Comparison of ENCODE assay signal across 30 cellular contexts in genomic region chr22:20573176-20573829, GRCh38.
DNase-seq lines count a peak whose midpoint lies in the region; TF ChIP-seq lines count a peak whose summit lies in the region.
"Had no signal": no experiment of that assay in that cellular context is flagged by ENCODE, and none has a peak within 500 bp of the region (broad histone marks: within the 10 kb centered on the region; RNA-seq: fewer than 3 reads in every experiment).

No MANE protein-coding gene starts in this region.

- H3K4me3 Mint-ChIP-seq in activated CD4-positive, alpha-beta memory T cell treated with anti-CD3 and anti-CD28 coated beads, Interleukin-2, amount 10 ng/mL, durations not matched to agents 7 days and 5 days, result no peak overlapping the region
- H3K4me3 Mint-ChIP-seq in activated CD4-positive, alpha-beta memory T cell treated with anti-CD3 and anti-CD28 coated beads for 36 hours, result no peak overlapping the region
- no peak overlapping the region for H3K4me3 Mint-ChIP-seq in osteocyte (ENCODE audit: unreplicated experiment)
- H3K4me3 Mint-ChIP-seq: activated CD4-positive, alpha-beta T cell treated with anti-CD3 and anti-CD28 coated beads, Interleukin-2, amount 10 ng/mL, durations not matched to agents 24 days and 14 days; CD8-positive, alpha-beta T cell; naive B cell had no signal

- H3K9me3 Mint-ChIP-seq in activated CD4-positive, alpha-beta memory T cell treated with anti-CD3 and anti-CD28 coated beads, Interleukin-2, amount 10 ng/mL, durations not matched to agents 7 days and 5 days, result no peaks in the 10 kb centered on the region
- H3K9me3 Mint-ChIP-seq in activated CD4-positive, alpha-beta memory T cell treated with anti-CD3 and anti-CD28 coated beads for 36 hours, result no peaks in the 10 kb centered on the region
- no peaks in the 10 kb centered on the region for H3K9me3 Mint-ChIP-seq in osteocyte (ENCODE audit: unreplicated experiment)
- H3K9me3 Mint-ChIP-seq: activated CD4-positive, alpha-beta T cell treated with anti-CD3 and anti-CD28 coated beads, Interleukin-2, amount 10 ng/mL, durations not matched to agents 24 days and 14 days; CD8-positive, alpha-beta T cell; naive B cell had no signal

- peaks cover 90% of the 10 kb centered on the region for H3K36me3 Mint-ChIP-seq in activated CD4-positive, alpha-beta memory T cell treated with anti-CD3 and anti-CD28 coated beads, Interleukin-2, amount 10 ng/mL, durations not matched to agents 7 days and 5 days (ENCODE audit: low read depth)
- peaks cover 54% of the 10 kb centered on the region for H3K36me3 Mint-ChIP-seq in activated CD4-positive, alpha-beta memory T cell treated with anti-CD3 and anti-CD28 coated beads for 36 hours
- peaks cover 48% of the 10 kb centered on the region for H3K36me3 Mint-ChIP-seq in osteocyte (ENCODE audit: unreplicated experiment)

- intact Hi-C loops in activated CD4-positive, alpha-beta memory T cell treated with anti-CD3 and anti-CD28 coated beads for 36 hours (cut with micrococcal nuclease), result no loop called here

- TF ChIP-seq CTCF in RWPE1 (conservative IDR thresholded peaks at IDR 0.05; ENCODE audit: low read depth) (no peak), fibroblast of the aortic adventitia (IDR thresholded peaks at IDR 0.05; ENCODE audit: insufficient read depth, low read length) (no peak), osteocyte (IDR thresholded peaks at IDR 0.05) (no peak)

- H3K4me1 Mint-ChIP-seq in activated CD4-positive, alpha-beta memory T cell treated with anti-CD3 and anti-CD28 coated beads, Interleukin-2, amount 10 ng/mL, durations not matched to agents 7 days and 5 days, result peaks cover 61% of the 10 kb centered on the region
- peaks cover 38% of the 10 kb centered on the region for H3K4me1 Mint-ChIP-seq in activated CD4-positive, alpha-beta memory T cell treated with anti-CD3 and anti-CD28 coated beads for 36 hours (ENCODE audit: low read depth)
- peaks cover 48% of the 10 kb centered on the region for H3K4me1 Mint-ChIP-seq in osteocyte (ENCODE audit: unreplicated experiment)

- H3K27ac ChIP-seq in RWPE1, result peak overlapping the region; percentile 46
- H3K27ac ChIP-seq: colonic mucosa, SJCRH30 had no signal

- H3K27ac Mint-ChIP-seq in activated CD4-positive, alpha-beta memory T cell treated with anti-CD3 and anti-CD28 coated beads, Interleukin-2, amount 10 ng/mL, durations not matched to agents 7 days and 5 days, result peak overlapping the region; percentile 52
- H3K27ac Mint-ChIP-seq in activated CD4-positive, alpha-beta memory T cell treated with anti-CD3 and anti-CD28 coated beads for 36 hours, result no peak overlapping the region
- H3K27ac Mint-ChIP-seq in osteocyte (ENCODE audit: unreplicated experiment), result peak overlapping the region; percentile 27
- H3K27ac Mint-ChIP-seq: CD8-positive, alpha-beta T cell had no signal

- POLR2A ChIA-PET in activated CD4-positive, alpha-beta memory T cell treated with anti-CD3 and anti-CD28 coated beads, Interleukin-2, amount 10 ng/mL, durations not matched to agents 7 days and 5 days (lab: Charles Lee), result interaction anchor here (1.1 to 14.1 kb wide), 2 partner anchors 20 to 66 kb away, joined by 3 to 320 read pairs; partner anchors contain the start of gene MED15
- POLR2A ChIA-PET in activated CD4-positive, alpha-beta memory T cell treated with anti-CD3 and anti-CD28 coated beads for 36 hours (lab: Charles Lee), result interaction anchor here (1.7 kb wide), 1 partner anchor 66 kb away, joined by 4 read pairs; the partner anchor contains the start of gene MED15
- POLR2A ChIA-PET in RWPE1 (lab: Yijun Ruan, JAX; ENCODE audit: low non-redundant PET), result no interaction called here

- no peaks in the 10 kb centered on the region for H3K27me3 Mint-ChIP-seq in activated CD4-positive, alpha-beta memory T cell treated with anti-CD3 and anti-CD28 coated beads, Interleukin-2, amount 10 ng/mL, durations not matched to agents 7 days and 5 days
- H3K27me3 Mint-ChIP-seq in activated CD4-positive, alpha-beta memory T cell treated with anti-CD3 and anti-CD28 coated beads for 36 hours, result no peaks in the 10 kb centered on the region
- H3K27me3 Mint-ChIP-seq in osteocyte (ENCODE audit: unreplicated experiment), result no peaks in the 10 kb centered on the region
- H3K27me3 Mint-ChIP-seq: activated CD4-positive, alpha-beta T cell treated with anti-CD3 and anti-CD28 coated beads, Interleukin-2, amount 10 ng/mL, durations not matched to agents 24 days and 14 days; naive B cell had no signal

- CTCF ChIA-PET in activated CD4-positive, alpha-beta memory T cell treated with anti-CD3 and anti-CD28 coated beads, Interleukin-2, amount 10 ng/mL, durations not matched to agents 7 days and 5 days (lab: Charles Lee), result interaction anchor here (5.2 to 13.9 kb wide), 3 partner anchors 10 to 65 kb away, joined by 30 to 313 read pairs (median 32); partner anchors contain the start of gene MED15
- CTCF ChIA-PET in activated CD4-positive, alpha-beta memory T cell treated with anti-CD3 and anti-CD28 coated beads for 36 hours (lab: Charles Lee), result interaction anchor here (1.7 to 11.7 kb wide), 3 partner anchors 9 to 19 kb away, joined by 8 to 292 read pairs (median 21); no protein-coding TSS in a partner anchor
- CTCF ChIA-PET in RWPE1 (lab: Yijun Ruan, JAX), result no interaction called here

- H3K4me3 ChIP-seq in fibroblast of the aortic adventitia (ENCODE audit: low read depth, low read length), result no peak overlapping the region
- H3K4me3 ChIP-seq: colonic mucosa, ovary, SJCRH30 had no signal

- DNase-seq in activated CD4-positive, alpha-beta memory T cell treated with anti-CD3 and anti-CD28 coated beads, Interleukin-2, amount 10 ng/mL, durations not matched to agents 7 days and 5 days, result no peak
- no peak for DNase-seq in activated CD4-positive, alpha-beta memory T cell treated with anti-CD3 and anti-CD28 coated beads for 36 hours
- DNase-seq in RWPE1 (ENCODE audit: low spot score) (no peak), fibroblast of the aortic adventitia (ENCODE audit: low read depth) (peak; percentile 37), osteocyte (ENCODE audit: extremely low spot score, unreplicated experiment) (no peak), NOMO-1 treated with dmso at 0.1 percent for 144 hours (lab: John Stamatoyannopoulos, UW; ENCODE audit: unreplicated experiment) (no peak), NCI-H345 (lab: John Stamatoyannopoulos, UW) (no peak), NCI-H82 treated with DMSO at 0.1 percent for 48 hours (lab: John Stamatoyannopoulos, UW; ENCODE audit: unreplicated experiment) (no peak)
- DNase-seq: activated CD4-positive, alpha-beta T cell treated with anti-CD3 and anti-CD28 coated beads, Interleukin-2, amount 10 ng/mL, durations not matched to agents 24 days and 14 days; activated gamma-delta T cell; colonic mucosa; effector CD8-positive, alpha-beta T cell; foreskin fibroblast; GOT3; head of caudate nucleus; kidney; left ventricle myocardium superior; midbrain; MV-4-11; naive B cell; NCI-H1436 treated with DMSO at 0.1 percent for 48 hours; NCI-H2081 treated with DMSO at 0.1 percent for 48 hours; NCI-H226; NCI-H748 treated with DMSO at 0.1 percent for 48 hours; SJCRH30; small intestine; stimulated activated naive CD8-positive, alpha-beta T cell treated with anti-CD3 and anti-CD28 coated beads, Interleukin-15, Interleukin-2, amounts not matched to agents 100 U/mL and 50 U/mL, for 24 hours; SW 1271 had no signal
